Comparison of ENCODE assay signal across 1 cellular context in the genomic region with DNA sequence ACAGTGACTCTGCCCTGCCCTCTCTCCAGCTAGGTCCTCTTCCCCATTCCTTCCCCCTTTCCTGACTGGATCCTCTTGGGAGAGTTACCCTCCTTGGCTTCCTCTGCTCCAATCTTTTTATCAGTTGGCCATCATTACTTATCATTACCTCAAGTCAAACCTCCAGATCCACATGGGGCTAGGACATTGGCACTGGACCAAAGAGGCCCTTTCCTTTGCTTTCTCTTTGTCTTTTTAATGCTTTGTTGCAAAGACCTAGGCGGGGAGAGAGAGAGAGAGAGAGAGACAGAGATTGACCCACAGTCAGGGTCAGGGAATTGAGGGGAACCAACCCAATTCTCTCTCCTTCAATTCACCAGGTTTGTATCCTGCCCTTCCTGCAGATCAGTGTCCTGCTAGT.
TF ChIP-seq lines count a peak whose summit lies in the region.

No MANE protein-coding gene starts in this region.

TF ChIP-seq in HepG2, 621 proteins besides CTCF, POLR2A, EP300 and RAD21 (continued from another document):
- TF ChIP-seq, protein P1, sequence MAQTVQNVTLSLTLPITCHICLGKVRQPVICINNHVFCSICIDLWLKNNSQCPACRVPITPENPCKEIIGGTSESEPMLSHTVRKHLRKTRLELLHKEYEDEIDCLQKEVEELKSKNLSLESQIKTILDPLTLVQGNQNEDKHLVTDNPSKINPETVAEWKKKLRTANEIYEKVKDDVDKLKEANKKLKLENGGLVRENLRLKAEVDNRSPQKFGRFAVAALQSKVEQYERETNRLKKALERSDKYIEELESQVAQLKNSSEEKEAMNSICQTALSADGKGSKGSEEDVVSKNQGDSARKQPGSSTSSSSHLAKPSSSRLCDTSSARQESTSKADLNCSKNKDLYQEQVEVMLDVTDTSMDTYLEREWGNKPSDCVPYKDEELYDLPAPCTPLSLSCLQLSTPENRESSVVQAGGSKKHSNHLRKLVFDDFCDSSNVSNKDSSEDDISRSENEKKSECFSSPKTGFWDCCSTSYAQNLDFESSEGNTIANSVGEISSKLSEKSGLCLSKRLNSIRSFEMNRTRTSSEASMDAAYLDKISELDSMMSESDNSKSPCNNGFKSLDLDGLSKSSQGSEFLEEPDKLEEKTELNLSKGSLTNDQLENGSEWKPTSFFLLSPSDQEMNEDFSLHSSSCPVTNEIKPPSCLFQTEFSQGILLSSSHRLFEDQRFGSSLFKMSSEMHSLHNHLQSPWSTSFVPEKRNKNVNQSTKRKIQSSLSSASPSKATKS (CRISPR knock-in tag; IDR thresholded peaks at IDR 0.05), result no peak
- no peak for TF ChIP-seq TOPORS (CRISPR knock-in tag; IDR thresholded peaks at IDR 0.05)
- TF ChIP-seq, protein P2, sequence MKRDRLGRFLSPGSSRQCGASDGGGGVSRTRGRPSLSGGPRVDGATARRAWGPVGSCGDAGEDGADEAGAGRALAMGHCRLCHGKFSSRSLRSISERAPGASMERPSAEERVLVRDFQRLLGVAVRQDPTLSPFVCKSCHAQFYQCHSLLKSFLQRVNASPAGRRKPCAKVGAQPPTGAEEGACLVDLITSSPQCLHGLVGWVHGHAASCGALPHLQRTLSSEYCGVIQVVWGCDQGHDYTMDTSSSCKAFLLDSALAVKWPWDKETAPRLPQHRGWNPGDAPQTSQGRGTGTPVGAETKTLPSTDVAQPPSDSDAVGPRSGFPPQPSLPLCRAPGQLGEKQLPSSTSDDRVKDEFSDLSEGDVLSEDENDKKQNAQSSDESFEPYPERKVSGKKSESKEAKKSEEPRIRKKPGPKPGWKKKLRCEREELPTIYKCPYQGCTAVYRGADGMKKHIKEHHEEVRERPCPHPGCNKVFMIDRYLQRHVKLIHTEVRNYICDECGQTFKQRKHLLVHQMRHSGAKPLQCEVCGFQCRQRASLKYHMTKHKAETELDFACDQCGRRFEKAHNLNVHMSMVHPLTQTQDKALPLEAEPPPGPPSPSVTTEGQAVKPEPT (CRISPR knock-in tag; IDR thresholded peaks at IDR 0.05; ENCODE audit: low read depth), result peak; percentile 64; the same call in 1 of the 2 replicates
- no peak for TF ChIP-seq NFATC3 (CRISPR knock-in tag; IDR thresholded peaks at IDR 0.05)
TF ChIP-seq in HepG2: peak in this region for 11.
